In the genomic region with DNA sequence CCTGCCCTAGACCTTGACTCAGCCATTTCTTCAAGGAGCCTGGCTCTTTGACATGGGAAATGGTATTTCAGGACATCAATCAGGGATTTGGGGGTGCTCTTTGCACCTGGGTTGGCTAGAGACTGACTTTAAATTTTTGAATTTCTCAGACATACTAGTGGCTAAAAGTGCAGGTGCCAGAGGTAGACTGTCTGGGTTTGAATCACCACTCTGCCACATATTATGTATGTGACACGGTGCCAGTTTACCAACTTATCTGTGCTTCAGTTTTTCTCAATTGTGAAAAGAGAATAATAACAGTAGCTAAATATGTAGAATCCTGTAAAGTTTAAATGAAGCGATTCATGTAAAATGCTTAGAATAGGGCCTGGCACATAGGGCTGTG, we compare ENCODE assay signal across 8 cellular contexts. TPM values are rescaled to one million over a fixed set of nuclear protein-coding genes. Genes with fewer than 3 reads are reported as not detected.
DNase-seq lines count a peak whose midpoint lies in the region; ATAC-seq and TF ChIP-seq lines count a peak whose summit lies in the region.

No MANE protein-coding gene starts in this region.

- CTCF ChIA-PET in activated naive CD4-positive, alpha-beta T cell treated with anti-CD3 and anti-CD28 coated beads, Interleukin-2, amount 10 ng/mL, durations not matched to agents 7 days and 5 days (lab: Charles Lee), result interaction anchor here (1.5 kb wide), 1 partner anchor 51 kb away, joined by 5 read pairs; no protein-coding TSS in a partner anchor
- CTCF ChIA-PET in Panc1 (lab: Charles Lee), result no interaction called here

- H3K36me3 Mint-ChIP-seq in activated naive CD4-positive, alpha-beta T cell treated with anti-CD3 and anti-CD28 coated beads, Interleukin-2, amount 10 ng/mL, durations not matched to agents 7 days and 5 days, result peaks cover 2% of the 10 kb centered on the region

- peak overlapping the region; percentile 35 for H3K27ac Mint-ChIP-seq in activated naive CD4-positive, alpha-beta T cell treated with anti-CD3 and anti-CD28 coated beads, Interleukin-2, amount 10 ng/mL, durations not matched to agents 7 days and 5 days

- H3K27ac ChIP-seq in Panc1 (ENCODE audit: low read length), result peak overlapping the region; percentile 80; the same call in 1 of the 2 replicates
- peak overlapping the region; percentile 62 for H3K27ac ChIP-seq in hepatocyte
- peak overlapping the region; percentile 83 for H3K27ac ChIP-seq in suprapubic skin

- H3K79me2 ChIP-seq in hepatocyte, result no peaks in the 10 kb centered on the region

- H3K36me3 ChIP-seq in Panc1 (ENCODE audit: control insufficient read depth, insufficient read depth, low read length), result no peaks in the 10 kb centered on the region
- no peaks in the 10 kb centered on the region for H3K36me3 ChIP-seq in hepatocyte (replicated peaks; ENCODE audit: insufficient read depth, low read depth)
- H3K36me3 ChIP-seq in suprapubic skin, result no peaks in the 10 kb centered on the region

- BruUV-seq in Panc1 (replicated peaks; lab: Mats Ljungman, UMichigan), result no TSS peak

- no peaks in the 10 kb centered on the region for H3K9me3 ChIP-seq in Panc1 (ENCODE audit: control insufficient read depth, insufficient read depth, low read depth, low read length)
- no peaks in the 10 kb centered on the region for H3K9me3 ChIP-seq in hepatocyte (ENCODE audit: low read depth)
- no peaks in the 10 kb centered on the region for H3K9me3 ChIP-seq in suprapubic skin

- H3K4me1 ChIP-seq in Panc1 (ENCODE audit: control insufficient read depth, insufficient read depth, low read length), result peaks cover 14% of the 10 kb centered on the region
- peaks cover 28% of the 10 kb centered on the region for H3K4me1 ChIP-seq in hepatocyte (ENCODE audit: insufficient read depth)
- H3K4me1 ChIP-seq in suprapubic skin, result peaks cover 33% of the 10 kb centered on the region

- H3K9me2 ChIP-seq in hepatocyte (replicated peaks; ENCODE audit: insufficient read depth), result no peaks in the 10 kb centered on the region

- H3K27me3 ChIP-seq in Panc1 (ENCODE audit: control insufficient read depth, insufficient read depth, low read length), result no peaks in the 10 kb centered on the region
- no peaks in the 10 kb centered on the region for H3K27me3 ChIP-seq in hepatocyte
- H3K27me3 ChIP-seq in suprapubic skin, result no peaks in the 10 kb centered on the region

- H3K4me3 ChIP-seq in Panc1 (ENCODE audit: low read depth in 2 of 2, low read length in 2 of 2), result no peak overlapping the region
- no peak overlapping the region for H3K4me3 ChIP-seq in hepatocyte
- no peak overlapping the region for H3K4me3 ChIP-seq in suprapubic skin

- peak overlapping the region; percentile 34 for H3K4me2 ChIP-seq in hepatocyte

- ATAC-seq in Panc1 (no peak), GM21447 (IDR thresholded peaks at IDR 0.05; ENCODE audit: unreplicated experiment) (no peak)

- in situ Hi-C loops in Panc1 (cut with HindIII; ENCODE audit: low pct_unique_long_range_greater_than_20kb, low sequenced_read_pairs), result no loop called here

- no peak for DNase-seq in activated naive CD4-positive, alpha-beta T cell treated with anti-CD3 and anti-CD28 coated beads, Interleukin-2, amount 10 ng/mL, durations not matched to agents 7 days and 5 days
- no peak for DNase-seq in activated naive CD4-positive, alpha-beta T cell treated with anti-CD3 and anti-CD28 coated beads, Interleukin-2, amount 50 U/mL, for 16 hours
- DNase-seq in Panc1 (ENCODE audit: low read depth, low spot score), result no peak
- no peak for DNase-seq in hepatocyte (ENCODE audit: low spot score)
- DNase-seq in suprapubic skin (ENCODE audit: low spot score in 2 of 2), result no peak
- no peak for DNase-seq in ecto neural progenitor cell (ENCODE audit: low spot score)
- DNase-seq in C1 segment of cervical spinal cord (lab: John Stamatoyannopoulos, UW), result no peak

- peaks cover 13% of the 10 kb centered on the region for H3K4me1 Mint-ChIP-seq in activated naive CD4-positive, alpha-beta T cell treated with anti-CD3 and anti-CD28 coated beads, Interleukin-2, amount 10 ng/mL, durations not matched to agents 7 days and 5 days

- TF ChIP-seq EP300 in suprapubic skin (IDR thresholded peaks at IDR 0.05), result no peak

- H4K20me1 ChIP-seq in hepatocyte (ENCODE audit: insufficient read depth, poor library complexity, severe bottlenecking), result no peaks in the 10 kb centered on the region

- TF ChIP-seq POLR2A in suprapubic skin (IDR thresholded peaks at IDR 0.05), result no peak

- H3K9me3 Mint-ChIP-seq in activated naive CD4-positive, alpha-beta T cell treated with anti-CD3 and anti-CD28 coated beads, Interleukin-2, amount 10 ng/mL, durations not matched to agents 7 days and 5 days, result no peaks in the 10 kb centered on the region

- intact Hi-C loops in Panc1 (cut with micrococcal nuclease; ENCODE audit: unreplicated experiment), result no loop called here

- no peak overlapping the region for H3K4me3 Mint-ChIP-seq in activated naive CD4-positive, alpha-beta T cell treated with anti-CD3 and anti-CD28 coated beads, Interleukin-2, amount 10 ng/mL, durations not matched to agents 7 days and 5 days

- no peaks in the 10 kb centered on the region for H3K27me3 Mint-ChIP-seq in activated naive CD4-positive, alpha-beta T cell treated with anti-CD3 and anti-CD28 coated beads, Interleukin-2, amount 10 ng/mL, durations not matched to agents 7 days and 5 days

- 95% methylated on average over 2 of the region's 2 CpGs for WGBS in hepatocyte (ENCODE audit: low lambda C conversion rate, missing lambda C conversion rate)
- 97% methylated on average over 2 of the region's 2 CpGs for WGBS in suprapubic skin

- no peak for TF ChIP-seq CTCF in Panc1 (IDR thresholded peaks at IDR 0.05)
- no peak for TF ChIP-seq CTCF in hepatocyte (IDR thresholded peaks at IDR 0.05; ENCODE audit: poor library complexity)
- TF ChIP-seq CTCF in suprapubic skin (IDR thresholded peaks at IDR 0.05), result no peak

- H2AFZ ChIP-seq in hepatocyte, result no peak overlapping the region

- POLR2A ChIA-PET in Panc1 (lab: Charles Lee), result no interaction called here

RNA-seq across cellular contexts. Expression of gene RTN4, which starts 49.2 kb away (rescaled TPM):
- 513 TPM for total RNA-seq in Panc1 (2021; ENCODE audit: unreplicated experiment)
- polyA plus RNA-seq in Panc1 (2012; ENCODE audit: insufficient read length), result 447 TPM
- 243 and 284 TPM in 2 replicates for total RNA-seq in hepatocyte
- polyA plus RNA-seq in hepatocyte, result 437 and 455 TPM in 2 replicates
- total RNA-seq in suprapubic skin, result 100 to 1,000 TPM; 234 to 395 (median 319) TPM
